ENCODE assay signal across 1 cellular context in the genomic region with DNA sequence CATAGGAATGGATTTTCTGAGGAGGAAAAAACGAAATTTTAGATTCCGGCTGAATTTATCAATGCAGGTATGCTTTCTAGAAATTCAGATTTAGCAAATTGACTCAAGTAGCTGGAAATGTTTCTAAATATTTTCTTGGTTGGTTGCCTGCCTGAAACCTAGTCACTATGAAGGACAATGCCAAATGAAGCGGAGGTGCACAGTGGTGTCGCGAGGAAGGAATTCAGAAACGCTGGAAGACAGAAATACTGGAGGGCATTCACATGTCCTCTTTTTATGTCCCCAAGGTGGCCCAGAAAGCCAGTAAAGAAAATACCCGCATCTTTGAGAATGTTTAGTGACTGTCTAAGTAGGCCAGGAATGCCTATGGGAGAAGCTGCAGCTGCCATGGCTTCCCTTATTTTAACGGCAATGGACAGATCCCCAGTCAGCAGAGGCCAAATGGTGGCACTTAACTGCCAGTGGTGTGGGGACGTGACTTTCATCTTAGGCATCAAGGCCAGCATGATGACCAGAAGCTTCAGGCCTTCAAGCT.
TF ChIP-seq lines count a peak whose summit lies in the region.

No MANE protein-coding gene starts in this region.

TF ChIP-seq in K562, 482 proteins besides CTCF, POLR2A, EP300 and RAD21:
- TF ChIP-seq ZZZ3 (IDR thresholded peaks at IDR 0.05) (no peak), MEF2A (IDR thresholded peaks at IDR 0.05; ENCODE audit: control insufficient read depth, low read depth, low read length) (no peak), BHLHE40 (IDR thresholded peaks at IDR 0.05; ENCODE audit: low read length) (no peak), RFX1 (IDR thresholded peaks at IDR 0.05) (no peak), NEUROD1 (IDR thresholded peaks at IDR 0.05; ENCODE audit: borderline replicate concordance, low read depth, low read length, partially characterized antibody) (no peak)
- TF ChIP-seq, protein P1, sequence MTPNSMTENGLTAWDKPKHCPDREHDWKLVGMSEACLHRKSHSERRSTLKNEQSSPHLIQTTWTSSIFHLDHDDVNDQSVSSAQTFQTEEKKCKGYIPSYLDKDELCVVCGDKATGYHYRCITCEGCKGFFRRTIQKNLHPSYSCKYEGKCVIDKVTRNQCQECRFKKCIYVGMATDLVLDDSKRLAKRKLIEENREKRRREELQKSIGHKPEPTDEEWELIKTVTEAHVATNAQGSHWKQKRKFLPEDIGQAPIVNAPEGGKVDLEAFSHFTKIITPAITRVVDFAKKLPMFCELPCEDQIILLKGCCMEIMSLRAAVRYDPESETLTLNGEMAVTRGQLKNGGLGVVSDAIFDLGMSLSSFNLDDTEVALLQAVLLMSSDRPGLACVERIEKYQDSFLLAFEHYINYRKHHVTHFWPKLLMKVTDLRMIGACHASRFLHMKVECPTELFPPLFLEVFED (CRISPR knock-in tag; conservative IDR thresholded peaks at IDR 0.05): no peak
- TF ChIP-seq, protein P2, sequence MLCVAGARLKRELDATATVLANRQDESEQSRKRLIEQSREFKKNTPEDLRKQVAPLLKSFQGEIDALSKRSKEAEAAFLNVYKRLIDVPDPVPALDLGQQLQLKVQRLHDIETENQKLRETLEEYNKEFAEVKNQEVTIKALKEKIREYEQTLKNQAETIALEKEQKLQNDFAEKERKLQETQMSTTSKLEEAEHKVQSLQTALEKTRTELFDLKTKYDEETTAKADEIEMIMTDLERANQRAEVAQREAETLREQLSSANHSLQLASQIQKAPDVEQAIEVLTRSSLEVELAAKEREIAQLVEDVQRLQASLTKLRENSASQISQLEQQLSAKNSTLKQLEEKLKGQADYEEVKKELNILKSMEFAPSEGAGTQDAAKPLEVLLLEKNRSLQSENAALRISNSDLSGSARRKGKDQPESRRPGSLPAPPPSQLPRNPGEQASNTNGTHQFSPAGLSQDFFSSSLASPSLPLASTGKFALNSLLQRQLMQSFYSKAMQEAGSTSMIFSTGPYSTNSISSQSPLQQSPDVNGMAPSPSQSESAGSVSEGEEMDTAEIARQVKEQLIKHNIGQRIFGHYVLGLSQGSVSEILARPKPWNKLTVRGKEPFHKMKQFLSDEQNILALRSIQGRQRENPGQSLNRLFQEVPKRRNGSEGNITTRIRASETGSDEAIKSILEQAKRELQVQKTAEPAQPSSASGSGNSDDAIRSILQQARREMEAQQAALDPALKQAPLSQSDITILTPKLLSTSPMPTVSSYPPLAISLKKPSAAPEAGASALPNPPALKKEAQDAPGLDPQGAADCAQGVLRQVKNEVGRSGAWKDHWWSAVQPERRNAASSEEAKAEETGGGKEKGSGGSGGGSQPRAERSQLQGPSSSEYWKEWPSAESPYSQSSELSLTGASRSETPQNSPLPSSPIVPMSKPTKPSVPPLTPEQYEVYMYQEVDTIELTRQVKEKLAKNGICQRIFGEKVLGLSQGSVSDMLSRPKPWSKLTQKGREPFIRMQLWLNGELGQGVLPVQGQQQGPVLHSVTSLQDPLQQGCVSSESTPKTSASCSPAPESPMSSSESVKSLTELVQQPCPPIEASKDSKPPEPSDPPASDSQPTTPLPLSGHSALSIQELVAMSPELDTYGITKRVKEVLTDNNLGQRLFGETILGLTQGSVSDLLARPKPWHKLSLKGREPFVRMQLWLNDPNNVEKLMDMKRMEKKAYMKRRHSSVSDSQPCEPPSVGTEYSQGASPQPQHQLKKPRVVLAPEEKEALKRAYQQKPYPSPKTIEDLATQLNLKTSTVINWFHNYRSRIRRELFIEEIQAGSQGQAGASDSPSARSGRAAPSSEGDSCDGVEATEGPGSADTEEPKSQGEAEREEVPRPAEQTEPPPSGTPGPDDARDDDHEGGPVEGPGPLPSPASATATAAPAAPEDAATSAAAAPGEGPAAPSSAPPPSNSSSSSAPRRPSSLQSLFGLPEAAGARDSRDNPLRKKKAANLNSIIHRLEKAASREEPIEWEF (CRISPR knock-in tag; IDR thresholded peaks at IDR 0.05): no peak
TF ChIP-seq in K562: peak in this region for 0.
